ENCODE assay signal across 22 cellular contexts in genomic region chr16:87447323-87447722, GRCh38. TPM values are rescaled to one million over a fixed set of nuclear protein-coding genes. Genes with fewer than 3 reads are reported as not detected.
A peak's percentile ranks its signal among the peaks of the same experiment; 100 is the strongest.
DNase-seq lines count a peak whose midpoint lies in the region; ATAC-seq and TF ChIP-seq lines count a peak whose summit lies in the region.
"Had no signal": no experiment of that assay in that cellular context is flagged by ENCODE, and none has a peak within 500 bp of the region (broad histone marks: within the 10 kb centered on the region; RNA-seq: fewer than 3 reads in every experiment).

No MANE protein-coding gene starts in this region.

- H3K4me2 ChIP-seq in mesenchymal stem cell (ENCODE audit: low read length, poor library complexity, severe bottlenecking), result no peak overlapping the region
- H3K4me2 ChIP-seq: KMS-11 had no signal

- H3K4me3 ChIP-seq in esophagus muscularis mucosa (no peak overlapping the region), mesenchymal stem cell (ENCODE audit: insufficient read depth in 1 of 2, low read depth in 1 of 2, low read length in 2 of 2) (no peak overlapping the region)
- H3K4me3 ChIP-seq: GM12878, heart left ventricle, left lung, suprapubic skin had no signal

- no peaks in the 10 kb centered on the region for H3K9me3 ChIP-seq in esophagus muscularis mucosa
- H3K9me3 ChIP-seq in mesenchymal stem cell (ENCODE audit: control insufficient read depth, low read length), result no peaks in the 10 kb centered on the region
- H3K9me3 ChIP-seq: left lung, suprapubic skin had no signal

- peak; percentile 44 for DNase-seq in M059J (ENCODE audit: low read depth)
- DNase-seq in esophagus muscularis mucosa (ENCODE audit: extremely low spot score), result no peak
- DNase-seq in mesenchymal stem cell, result peak; percentile 91
- DNase-seq in DMS114 treated with DMSO at 0.1 percent for 48 hours (lab: John Stamatoyannopoulos, UW; ENCODE audit: unreplicated experiment), result no peak
- DNase-seq in cortex of kidney (lab: John Stamatoyannopoulos, UW), result no peak
- no peak for DNase-seq in NCI-H1092 treated with DMSO at 0.1 percent for 48 hours (lab: John Stamatoyannopoulos, UW)
- DNase-seq: activated CD4-positive, alpha-beta memory T cell treated with anti-CD3 and anti-CD28 coated beads for 36 hours; activated gamma-delta T cell treated with Interleukin-2 at 50 U/mL for 16 hours; caudate nucleus; erythroblast; heart left ventricle; immature natural killer cell; left lung; midbrain; MV-4-11; NCI-H187; NCI-H748 treated with DMSO at 0.1 percent for 48 hours; OCI-M1 had no signal

- H3K4ac ChIP-seq in mesenchymal stem cell (ENCODE audit: low read depth in 1 of 2, low read length in 2 of 2), result no peak overlapping the region

- H4K91ac ChIP-seq in mesenchymal stem cell (ENCODE audit: low read length), result no peak overlapping the region

- intact Hi-C loops in esophagus muscularis mucosa (cut with DNase I), result no loop called here

- H2BK12ac ChIP-seq in mesenchymal stem cell (ENCODE audit: low read length in 2 of 2), result peak overlapping the region in 1 of 2 experiments; percentile 78

- H3K9ac ChIP-seq in mesenchymal stem cell (ENCODE audit: low read length), result no peak overlapping the region
- H3K9ac ChIP-seq: KMS-11 had no signal

- no peak overlapping the region for H3K23ac ChIP-seq in mesenchymal stem cell (ENCODE audit: low read length in 2 of 2)

- no peak overlapping the region for H3K14ac ChIP-seq in mesenchymal stem cell (ENCODE audit: low read length in 2 of 2)

- ATAC-seq in HG03378 (IDR thresholded peaks at IDR 0.05; ENCODE audit: unreplicated experiment), result no peak
- ATAC-seq: GM12878, heart left ventricle, left lung had no signal

- peaks cover 40% of the 10 kb centered on the region for H3K79me1 ChIP-seq in mesenchymal stem cell (replicated peaks; ENCODE audit: low read length, poor library complexity, severe bottlenecking)

- no peaks in the 10 kb centered on the region for H3K27me3 ChIP-seq in esophagus muscularis mucosa
- H3K27me3 ChIP-seq in mesenchymal stem cell (ENCODE audit: control insufficient read depth in 1 of 2, insufficient read depth in 1 of 2, low read length in 2 of 2), result no peaks in the 10 kb centered on the region
- H3K27me3 ChIP-seq: heart left ventricle, left lung, suprapubic skin had no signal

- peak overlapping the region in 1 of 2 experiments; percentile 81 for H3K18ac ChIP-seq in mesenchymal stem cell (ENCODE audit: low read depth in 1 of 2, low read length in 2 of 2)

- H3K27ac ChIP-seq in esophagus muscularis mucosa (replicated peaks in 1 of 4) (peak overlapping the region; percentile 69 to 80 (median 73)), mesenchymal stem cell (ENCODE audit: low read length, poor library complexity, severe bottlenecking) (no peak overlapping the region)
- H3K27ac ChIP-seq: KMS-11, suprapubic skin had no signal

- no peak overlapping the region for H2AK5ac ChIP-seq in mesenchymal stem cell (ENCODE audit: low read length, severe bottlenecking)

- no peak overlapping the region for H2BK120ac ChIP-seq in mesenchymal stem cell (ENCODE audit: low read depth, low read length)

- H3K36me3 ChIP-seq in esophagus muscularis mucosa, result peaks cover 0 to 50% (median 26%) of the 10 kb centered on the region in 4 donors
- peaks cover 26 to 86% of the 10 kb centered on the region in 2 experiments for H3K36me3 ChIP-seq in mesenchymal stem cell (ENCODE audit: control insufficient read depth in 1 of 2, insufficient read depth in 2 of 2, low read depth in 1 of 2, low read length in 2 of 2)

- H4K8ac ChIP-seq in mesenchymal stem cell (ENCODE audit: low read length), result no peak overlapping the region

- no peak overlapping the region for H2BK15ac ChIP-seq in mesenchymal stem cell (ENCODE audit: low read depth, poor library complexity, severe bottlenecking)

- H2AFZ ChIP-seq in mesenchymal stem cell (ENCODE audit: low read depth, low read length), result no peak overlapping the region

- WGBS in esophagus muscularis mucosa, result 52% methylated on average over 6 of the region's 6 CpGs
- WGBS in mesenchymal stem cell, result 71% methylated on average over 1 of the region's 6 CpGs

- H3K4me1 ChIP-seq in esophagus muscularis mucosa (peaks cover 0 to 23% (median 21%) of the 10 kb centered on the region in 4 donors), mesenchymal stem cell (ENCODE audit: control insufficient read depth, insufficient read depth, low read depth, low read length) (peaks cover 2% of the 10 kb centered on the region)
- H3K4me1 ChIP-seq: left lung, suprapubic skin had no signal

- TF ChIP-seq POLR2A in esophagus muscularis mucosa (IDR thresholded peaks at IDR 0.05; ENCODE audit: low read depth), result no peak

- no peak for TF ChIP-seq CTCF in esophagus muscularis mucosa (IDR thresholded peaks at IDR 0.05)

- TF ChIP-seq EP300 in esophagus muscularis mucosa (IDR thresholded peaks at IDR 0.05), result no peak

- no peak overlapping the region for H2BK5ac ChIP-seq in mesenchymal stem cell (ENCODE audit: low read depth, low read length, poor library complexity, severe bottlenecking)

RNA-seq across cellular contexts. Expression of gene ZCCHC14, which starts 45.5 kb away (rescaled TPM):
- total RNA-seq in M059J (2014; rRNA removed; shearing (Covaris generic)), result 3.4 and 7.8 TPM in 2 replicates
- 10 to 100 TPM; 12.9 to 24.7 (median 18.6) TPM for total RNA-seq in esophagus muscularis mucosa
- 24.1 TPM for polyA plus RNA-seq in mesenchymal stem cell (2013, experiment 1 of 2)
- 23.5 TPM for polyA plus RNA-seq in mesenchymal stem cell (2013, experiment 2 of 2)

RNA-seq across cellular contexts. Expression of gene MAP1LC3B, which starts 55.2 kb away (rescaled TPM):
- 26.0 and 54.2 TPM in 2 replicates for total RNA-seq in M059J (2014; rRNA removed; shearing (Covaris generic))
- total RNA-seq in esophagus muscularis mucosa, result 10 to 100 TPM; 49.4 to 70.6 (median 57.9) TPM
- polyA plus RNA-seq in mesenchymal stem cell (2013, experiment 1 of 2), result 102 TPM
- polyA plus RNA-seq in mesenchymal stem cell (2013, experiment 2 of 2), result 105 TPM

Comparison
In these comparisons a context has a peak if more than half of its experiments do, and no peak if none do; other contexts are left out.
1. DNase-seq: peak in M059J (single experiment) and mesenchymal stem cell (single experiment); none in esophagus muscularis mucosa (single experiment), DMS114 treated with DMSO at 0.1 percent for 48 hours (single experiment), cortex of kidney (single experiment) and NCI-H1092 treated with DMSO at 0.1 percent for 48 hours (single experiment).